ENCODE assay signal across 20 cellular contexts in genomic region chr18:23990474-23991410, GRCh38. TPM values are rescaled to one million over a fixed set of nuclear protein-coding genes. Genes with fewer than 3 reads are reported as not detected.
A peak's percentile ranks its signal among the peaks of the same experiment; 100 is the strongest.
DNase-seq lines count a peak whose midpoint lies in the region; ATAC-seq, FAIRE-seq and TF ChIP-seq lines count a peak whose summit lies in the region.
"Had no signal": no experiment of that assay in that cellular context is flagged by ENCODE, and none has a peak within 500 bp of the region (broad histone marks: within the 10 kb centered on the region; RNA-seq: fewer than 3 reads in every experiment).

No MANE protein-coding gene starts in this region.

- H3K27me3 ChIP-seq in mammary epithelial cell (ENCODE audit: insufficient read depth, low read length) (no peaks in the 10 kb centered on the region), upper lobe of right lung (no peaks in the 10 kb centered on the region)

- dilution Hi-C loops in mammary epithelial cell (cut with HindIII; ENCODE audit: low sequenced_read_pairs), result no loop called here

- H3K4me3 Mint-ChIP-seq in MCF 10A (ENCODE audit: unreplicated experiment), result no peak overlapping the region
- H3K4me3 Mint-ChIP-seq in T-cell, result peak overlapping the region in 1 of 3 donors; percentile 8
- H3K4me3 Mint-ChIP-seq in natural killer cell treated with Interleukin-12 subunit alpha and Interleukin-12 subunit beta and Interleukin-15 and Interleukin-18, amount 100 ng/mL, for 72 hours, result no peak overlapping the region
- H3K4me3 Mint-ChIP-seq: activated CD4-positive, alpha-beta T cell treated with anti-CD3 and anti-CD28 coated beads for 36 hours; nephron progenitor cell had no signal

- in situ Hi-C loops in mammary epithelial cell (cut with MboI; ENCODE audit: low sequenced_read_pairs in 2 of 2), result no loop called here

- peak; percentile 52 for DNase-seq in MCF 10A (ENCODE audit: unreplicated experiment)
- no peak for DNase-seq in mammary epithelial cell
- DNase-seq in T-cell, result no peak
- DNase-seq in upper lobe of right lung, result no peak
- no peak for DNase-seq in T-helper 9 cell
- DNase-seq in natural killer cell treated with Interleukin-12 subunit alpha and Interleukin-12 subunit beta and Interleukin-15 and Interleukin-18, amount 100 ng/mL, for 72 hours (ENCODE audit: low spot score), result no peak
- no peak for DNase-seq in hypothalamus (lab: John Stamatoyannopoulos, UW)
- DNase-seq: ACHN; activated CD4-positive, alpha-beta T cell treated with anti-CD3 and anti-CD28 coated beads for 36 hours; GF-D8; MM.1S; NCI-H1436 treated with DMSO at 0.1 percent for 48 hours; NCI-H526 treated with DMSO at 0.1 percent for 48 hours; nephron progenitor cell had no signal

- H3K4me2 ChIP-seq in mammary epithelial cell (ENCODE audit: insufficient read depth, low read depth, low read length), result no peak overlapping the region

- H3K9me3 Mint-ChIP-seq in MCF 10A (ENCODE audit: unreplicated experiment), result no peaks in the 10 kb centered on the region
- H3K9me3 Mint-ChIP-seq in T-cell, result no peaks in the 10 kb centered on the region
- no peaks in the 10 kb centered on the region for H3K9me3 Mint-ChIP-seq in natural killer cell treated with Interleukin-12 subunit alpha and Interleukin-12 subunit beta and Interleukin-15 and Interleukin-18, amount 100 ng/mL, for 72 hours
- H3K9me3 Mint-ChIP-seq: nephron progenitor cell had no signal

- H3K27me3 Mint-ChIP-seq in MCF 10A (ENCODE audit: insufficient read depth, unreplicated experiment) (no peaks in the 10 kb centered on the region), T-cell (no peaks in the 10 kb centered on the region)
- peaks cover 0 to 5% of the 10 kb centered on the region in 2 donors for H3K27me3 Mint-ChIP-seq in natural killer cell treated with Interleukin-12 subunit alpha and Interleukin-12 subunit beta and Interleukin-15 and Interleukin-18, amount 100 ng/mL, for 72 hours

- intact Hi-C loops in MCF 10A (cut with micrococcal nuclease), result no loop called here
- intact Hi-C loops in mammary epithelial cell (cut with micrococcal nuclease), result no loop called here
- intact Hi-C loops in upper lobe of right lung (cut with DNase I), result no loop called here

- H3K9ac ChIP-seq in mammary epithelial cell (ENCODE audit: insufficient read depth, low read length), result no peak overlapping the region
- H3K9ac ChIP-seq: parathyroid adenoma had no signal

- TF ChIP-seq CTCF in MCF 10A (IDR thresholded peaks at IDR 0.05; ENCODE audit: unreplicated experiment), result no peak
- TF ChIP-seq CTCF in mammary epithelial cell (conservative IDR thresholded peaks at IDR 0.05 in 1 of 2, IDR thresholded peaks at IDR 0.05 in 1 of 2; ENCODE audit: extremely low read depth in 1 of 2, insufficient read depth in 1 of 2, low read depth in 1 of 2, low read length in 2 of 2), result no peak
- no peak for TF ChIP-seq CTCF in upper lobe of right lung (IDR thresholded peaks at IDR 0.05)

- ATAC-seq in T-cell (replicated peaks in 1 of 4) (no peak), upper lobe of right lung (peak; percentile 47)
- ATAC-seq in natural killer cell treated with Interleukin-12 subunit alpha and Interleukin-12 subunit beta and Interleukin-15 and Interleukin-18, amount 100 ng/mL, for 72 hours, result no peak
- ATAC-seq: activated CD4-positive, alpha-beta T cell treated with anti-CD3 and anti-CD28 coated beads for 36 hours had no signal

- H3K4me1 ChIP-seq in mammary epithelial cell (ENCODE audit: insufficient read depth, low read length) (peaks cover 25% of the 10 kb centered on the region), upper lobe of right lung (peaks cover 19% of the 10 kb centered on the region)
- H3K4me1 ChIP-seq: parathyroid adenoma had no signal

- FAIRE-seq in endometrium (lab: Jason Lieb, UNC), result peak; percentile 18
- FAIRE-seq: TTC549 had no signal

- BruUV-seq in MCF 10A (replicated peaks; lab: Mats Ljungman, UMichigan) (no TSS peak), mammary epithelial cell (replicated peaks; lab: Mats Ljungman, UMichigan) (no TSS peak)

- no peak overlapping the region for H3K27ac ChIP-seq in mammary epithelial cell (ENCODE audit: insufficient read depth, low read depth, low read length)
- no peak overlapping the region for H3K27ac ChIP-seq in upper lobe of right lung
- H3K27ac ChIP-seq: C4-2B, epithelial cell of prostate, parathyroid adenoma had no signal

- peaks cover 39% of the 10 kb centered on the region for H3K4me1 Mint-ChIP-seq in MCF 10A (ENCODE audit: insufficient read depth, unreplicated experiment)
- H3K4me1 Mint-ChIP-seq in T-cell, result peaks cover 74 to 86% (median 76%) of the 10 kb centered on the region in 3 donors
- H3K4me1 Mint-ChIP-seq in natural killer cell treated with Interleukin-12 subunit alpha and Interleukin-12 subunit beta and Interleukin-15 and Interleukin-18, amount 100 ng/mL, for 72 hours (ENCODE audit: low read depth in 2 of 2), result peaks cover 32 to 40% of the 10 kb centered on the region in 2 donors

- H3K36me3 Mint-ChIP-seq in MCF 10A (ENCODE audit: insufficient read depth, unreplicated experiment) (no peaks in the 10 kb centered on the region), T-cell (peaks cover 22% of the 10 kb centered on the region)
- peaks cover 3% of the 10 kb centered on the region for H3K36me3 Mint-ChIP-seq in natural killer cell treated with Interleukin-12 subunit alpha and Interleukin-12 subunit beta and Interleukin-15 and Interleukin-18, amount 100 ng/mL, for 72 hours

- no peaks in the 10 kb centered on the region for H3K79me2 ChIP-seq in mammary epithelial cell (ENCODE audit: insufficient read depth, low read length)
- H3K79me2 ChIP-seq: parathyroid adenoma had no signal

- H3K4me3 ChIP-seq in mammary epithelial cell (replicated peaks in 1 of 3; ENCODE audit: insufficient read depth in 1 of 3, low read depth in 2 of 3, low read length in 3 of 3) (no peak overlapping the region), upper lobe of right lung (no peak overlapping the region)

- H2AFZ ChIP-seq in mammary epithelial cell (ENCODE audit: low read depth, low read length), result no peak overlapping the region
- H2AFZ ChIP-seq: parathyroid adenoma had no signal

- no peaks in the 10 kb centered on the region for H4K20me1 ChIP-seq in mammary epithelial cell (ENCODE audit: insufficient read depth, low read length)

- H3K27ac Mint-ChIP-seq in MCF 10A (ENCODE audit: low read depth, unreplicated experiment), result no peak overlapping the region
- H3K27ac Mint-ChIP-seq in T-cell, result peak overlapping the region; percentile 96
- no peak overlapping the region for H3K27ac Mint-ChIP-seq in natural killer cell treated with Interleukin-12 subunit alpha and Interleukin-12 subunit beta and Interleukin-15 and Interleukin-18, amount 100 ng/mL, for 72 hours
- H3K27ac Mint-ChIP-seq: activated T-helper 2 cell treated with anti-CD3 and anti-CD28 coated beads, Interferon-gamma antibody, Interleukin-2, Interleukin-4, amounts not matched to agents 10 μg/mL and 5 μg/mL and 100 μg/mL, durations not matched to agents 14 hours and 24 hours and 36 hours; nephron progenitor cell had no signal

- POLR2A ChIA-PET in MCF 10A (lab: Yijun Ruan, JAX), result interaction anchor here (0.8 to 1.8 kb wide), 6 partner anchors 8 to 31 kb away, joined by 3 to 7 read pairs (median 4); no protein-coding TSS in a partner anchor
- POLR2A ChIA-PET in T-cell (lab: Charles Lee), result interaction anchor here (0.6 to 1.1 kb wide), 4 partner anchors 17 to 148 kb away, joined by 3 read pairs; partner anchors contain the start of gene CABYR (in 1 of the 2)

- WGBS in mammary epithelial cell (ENCODE audit: low coverage, missing lambda C conversion rate), result 90% methylated on average over 6 of the region's 6 CpGs

- no peaks in the 10 kb centered on the region for H3K9me3 ChIP-seq in mammary epithelial cell (replicated peaks; ENCODE audit: insufficient read depth, low read length)
- H3K9me3 ChIP-seq in upper lobe of right lung, result no peaks in the 10 kb centered on the region

- H3K36me3 ChIP-seq in mammary epithelial cell (ENCODE audit: insufficient read depth, low read length) (no peaks in the 10 kb centered on the region), upper lobe of right lung (no peaks in the 10 kb centered on the region)

- CTCF ChIA-PET in MCF 10A (lab: Yijun Ruan, JAX), result interaction anchor here (0.5 to 1.2 kb wide), 3 partner anchors 16 to 129 kb away, joined by 3 read pairs; no protein-coding TSS in a partner anchor
- CTCF ChIA-PET in mammary epithelial cell (lab: Charles Lee; ENCODE audit: low non-redundant PET), result no interaction called here
- CTCF ChIA-PET in T-cell (lab: Charles Lee), result interaction anchor here (0.6 to 1.2 kb wide), 4 partner anchors 22 to 741 kb away, joined by 3 read pairs; no protein-coding TSS in a partner anchor

RNA-seq across cellular contexts. Expression of gene TTC39C, which starts 23.8 kb away (rescaled TPM):
- total RNA-seq in MCF 10A (2022) (11.4 and 12.9 TPM in 2 replicates), mammary epithelial cell (10 to 100 TPM; 12.0 to 31.0 TPM), T-cell (100 to 1,000 TPM; 123 to 151 (median 136) TPM), upper lobe of right lung (14.8 TPM)
- polyA plus RNA-seq in mammary epithelial cell, result 16.4 TPM
- 44.2 TPM for polyA minus RNA-seq in mammary epithelial cell
- 10 to 100 TPM; 54.8 to 69.7 TPM for total RNA-seq in natural killer cell treated with Interleukin-12 subunit alpha and Interleukin-12 subunit beta and Interleukin-15 and Interleukin-18, amount 100 ng/mL, for 72 hours

Comparison
In these comparisons a context has a peak if more than half of its experiments do, and no peak if none do; other contexts are left out.
1. H3K27ac Mint-ChIP-seq: peak in T-cell (2 of 2); none in MCF 10A (single experiment) and natural killer cell treated with Interleukin-12 subunit alpha and Interleukin-12 subunit beta and Interleukin-15 and Interleukin-18, amount 100 ng/mL, for 72 hours (0 of 2).